ENCODE assay signal across 8 cellular contexts in the genomic region with DNA sequence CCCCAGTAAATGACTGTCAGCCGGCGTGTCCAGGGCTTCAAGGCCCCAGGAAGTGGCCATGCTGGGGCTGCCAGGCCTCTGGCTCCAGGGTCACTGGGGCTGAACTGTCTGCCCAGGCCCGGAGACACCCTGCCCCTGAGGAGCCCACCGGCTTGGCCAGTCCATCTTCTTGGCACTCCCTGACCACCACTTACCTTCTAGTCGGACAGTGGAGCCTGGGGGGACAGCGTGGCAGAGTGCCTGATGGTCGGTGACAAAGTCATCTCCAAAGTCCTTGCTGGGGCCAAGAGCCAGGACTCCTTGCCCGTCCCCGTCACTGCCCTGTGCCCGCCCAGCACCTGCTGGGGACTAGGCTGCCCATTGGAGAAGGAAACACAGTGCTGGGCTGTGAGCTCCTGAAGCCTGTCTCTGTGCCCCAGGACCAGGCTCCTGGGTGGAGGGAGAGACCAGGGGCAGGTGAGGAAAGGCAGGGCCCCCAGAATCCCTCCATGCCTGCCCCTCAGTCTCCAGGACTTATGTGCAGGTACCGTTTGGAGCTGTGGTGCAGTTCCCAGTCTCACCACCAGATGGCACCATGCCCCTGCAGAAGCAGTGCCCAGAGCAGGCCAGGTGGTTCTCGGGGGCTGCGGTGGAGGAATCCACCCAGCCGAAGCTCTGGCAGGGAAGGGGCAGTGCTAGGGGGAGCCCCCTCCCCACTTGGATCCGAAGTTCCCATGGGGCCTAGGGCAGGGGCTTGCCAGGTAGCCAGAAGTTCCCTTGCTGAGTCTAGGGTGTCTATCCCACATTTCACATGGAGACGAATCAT.
DNase-seq lines count a peak whose midpoint lies in the region; ATAC-seq lines count a peak whose summit lies in the region.

No MANE protein-coding gene starts in this region.

- ATAC-seq in HG02763 (IDR thresholded peaks at IDR 0.05; ENCODE audit: unreplicated experiment): no peak

- DNase-seq in NCI-H2107 (lab: John Stamatoyannopoulos, UW): peak; percentile 29
- DNase-seq in NCI-H2107 treated with DMSO at 0.1 percent for 48 hours (lab: John Stamatoyannopoulos, UW; ENCODE audit: unreplicated experiment): no peak
- peak; percentile 1 for DNase-seq in NCI-H2196 treated with DMSO at 0.1 percent for 48 hours (lab: John Stamatoyannopoulos, UW; ENCODE audit: unreplicated experiment)
- peak; percentile 84 for DNase-seq in activated CD4-positive, alpha-beta T cell treated with anti-CD3 and anti-CD28 coated beads for 1 hour
- DNase-seq in central memory CD4-positive, alpha-beta T cell: peak; percentile 76
- peak; percentile 76 for DNase-seq in kidney tubule cell (ENCODE audit: low spot score)
- DNase-seq in stimulated activated CD4-positive, alpha-beta T cell treated with anti-CD3 and anti-CD28 coated beads, Interleukin-2, amount 100 ng/mL, for 24 hours: peak; percentile 93 to 95
